Comparison of ENCODE assay signal across 23 cellular contexts in the genomic region with DNA sequence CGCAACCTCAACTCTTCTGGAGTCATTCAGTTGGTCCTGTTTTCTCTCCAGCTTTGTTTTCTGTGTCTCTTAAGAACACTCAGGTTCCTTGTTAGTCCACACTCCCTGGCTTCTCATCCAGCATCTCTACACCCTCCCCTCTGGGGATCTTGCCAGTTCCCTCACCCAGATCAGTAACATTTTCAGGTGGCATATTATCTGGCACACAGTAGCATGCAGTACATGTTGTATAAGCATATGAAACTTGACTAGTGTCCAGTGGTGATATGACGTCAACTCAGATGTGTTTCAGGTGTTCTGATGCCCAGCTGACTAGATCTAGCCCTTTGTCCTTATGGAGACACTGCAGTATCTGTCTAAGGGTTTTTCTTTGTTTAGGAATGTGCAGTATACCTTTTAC.
DNase-seq lines count a peak whose midpoint lies in the region; ATAC-seq and TF ChIP-seq lines count a peak whose summit lies in the region.
"Had no signal": no experiment of that assay in that cellular context is flagged by ENCODE, and none has a peak within 500 bp of the region (broad histone marks: within the 10 kb centered on the region; RNA-seq: fewer than 3 reads in every experiment).

No MANE protein-coding gene starts in this region.

- H3K4me1 ChIP-seq in body of pancreas: peaks cover 32% of the 10 kb centered on the region
- peaks cover 38% of the 10 kb centered on the region for H3K4me1 ChIP-seq in stomach smooth muscle (ENCODE audit: control insufficient read depth, insufficient read depth, low read length)
- peaks cover 7% of the 10 kb centered on the region for H3K4me1 ChIP-seq in upper lobe of right lung

- peaks cover 47 to 57% of the 10 kb centered on the region in 2 donors for H3K4me1 Mint-ChIP-seq in natural killer cell treated with Interleukin-12 subunit alpha and Interleukin-12 subunit beta and Interleukin-15 and Interleukin-18, amount 100 ng/mL, for 72 hours (ENCODE audit: low read depth in 2 of 2)

- intact Hi-C loops in body of pancreas (cut with DNase I): no loop called here
- intact Hi-C loops in upper lobe of right lung (cut with DNase I): no loop called here

- no peaks in the 10 kb centered on the region for H3K27me3 ChIP-seq in body of pancreas
- H3K27me3 ChIP-seq in stomach smooth muscle (ENCODE audit: control insufficient read depth in 1 of 2, insufficient read depth in 2 of 2, low read length in 2 of 2): no peaks in the 10 kb centered on the region
- H3K27me3 ChIP-seq in upper lobe of right lung: no peaks in the 10 kb centered on the region

- H3K27me3 Mint-ChIP-seq in natural killer cell treated with Interleukin-12 subunit alpha and Interleukin-12 subunit beta and Interleukin-15 and Interleukin-18, amount 100 ng/mL, for 72 hours: no peaks in the 10 kb centered on the region
- H3K27me3 Mint-ChIP-seq: CD4-positive, alpha-beta memory T cell had no signal

- H3K9me3 Mint-ChIP-seq in natural killer cell treated with Interleukin-12 subunit alpha and Interleukin-12 subunit beta and Interleukin-15 and Interleukin-18, amount 100 ng/mL, for 72 hours: peaks cover 6% of the 10 kb centered on the region

- H3K4me3 ChIP-seq in body of pancreas (no peak overlapping the region), stomach smooth muscle (ENCODE audit: low read length in 2 of 2) (no peak overlapping the region), upper lobe of right lung (no peak overlapping the region)
- H3K4me3 ChIP-seq: K562, SK-N-MC had no signal

- TF ChIP-seq POLR2A in body of pancreas (IDR thresholded peaks at IDR 0.05): no peak

- H3K27ac ChIP-seq in body of pancreas: peak overlapping the region; percentile 27 to 33 (median 30)
- H3K27ac ChIP-seq in stomach smooth muscle (ENCODE audit: low read length): peak overlapping the region; percentile 70
- H3K27ac ChIP-seq in upper lobe of right lung: no peak overlapping the region
- H3K27ac ChIP-seq: SK-N-MC had no signal

- WGBS in body of pancreas, 2 donors: 56 to 64% methylated on average over 2 of the region's 2 CpGs

- H3K9me3 ChIP-seq in body of pancreas (no peaks in the 10 kb centered on the region), stomach smooth muscle (ENCODE audit: control insufficient read depth in 2 of 2, low read length in 2 of 2) (no peaks in the 10 kb centered on the region), upper lobe of right lung (no peaks in the 10 kb centered on the region)

- peaks cover 4% of the 10 kb centered on the region for H3K36me3 Mint-ChIP-seq in natural killer cell treated with Interleukin-12 subunit alpha and Interleukin-12 subunit beta and Interleukin-15 and Interleukin-18, amount 100 ng/mL, for 72 hours

- no peak overlapping the region for H3K4me3 Mint-ChIP-seq in natural killer cell treated with Interleukin-12 subunit alpha and Interleukin-12 subunit beta and Interleukin-15 and Interleukin-18, amount 100 ng/mL, for 72 hours
- H3K4me3 Mint-ChIP-seq: CD4-positive, alpha-beta memory T cell had no signal

- peak overlapping the region; percentile 37 to 83 for H3K27ac Mint-ChIP-seq in natural killer cell treated with Interleukin-12 subunit alpha and Interleukin-12 subunit beta and Interleukin-15 and Interleukin-18, amount 100 ng/mL, for 72 hours
- H3K27ac Mint-ChIP-seq: CD4-positive, alpha-beta memory T cell had no signal

- H3K36me3 ChIP-seq in body of pancreas (replicated peaks in 1 of 2; ENCODE audit: insufficient read depth in 1 of 2, low read depth in 2 of 2) (no peaks in the 10 kb centered on the region), stomach smooth muscle (ENCODE audit: control insufficient read depth in 2 of 2, insufficient read depth in 2 of 2, low read length in 2 of 2) (no peaks in the 10 kb centered on the region), upper lobe of right lung (no peaks in the 10 kb centered on the region)

- TF ChIP-seq CTCF in body of pancreas (IDR thresholded peaks at IDR 0.05): no peak
- TF ChIP-seq CTCF in upper lobe of right lung (IDR thresholded peaks at IDR 0.05): no peak

- ATAC-seq in body of pancreas (peak; percentile 99), upper lobe of right lung (no peak)
- ATAC-seq in natural killer cell treated with Interleukin-12 subunit alpha and Interleukin-12 subunit beta and Interleukin-15 and Interleukin-18, amount 100 ng/mL, for 72 hours: no peak
- ATAC-seq: K562, PC-3 had no signal

- DNase-seq in RPMI8226 (peak; percentile 10), body of pancreas (peak; percentile 74 to 91 (median 84)), NCI-H82 treated with DMSO at 0.1 percent for 48 hours (lab: John Stamatoyannopoulos, UW; ENCODE audit: unreplicated experiment) (no peak), GM19240 (ENCODE audit: insufficient read length, low spot score) (no peak), upper lobe of right lung (no peak)
- no peak for DNase-seq in natural killer cell treated with Interleukin-12 subunit alpha and Interleukin-12 subunit beta and Interleukin-15 and Interleukin-18, amount 100 ng/mL, for 72 hours (ENCODE audit: low spot score)
- DNase-seq: C1 segment of cervical spinal cord; CD4-positive, alpha-beta memory T cell; COR-L47; DND-41; MV-4-11; NCI-H1105; NCI-H1436 treated with DMSO at 0.1 percent for 48 hours; NCI-H187 treated with DMSO at 0.1 percent for 48 hours; NCI-H2171 treated with DMSO at 0.1 percent for 48 hours; NCI-H345; NCI-H510A treated with DMSO at 0.1 percent for 48 hours; NK-92 treated with Interleukin-12 subunit alpha and Interleukin-12 subunit beta, amount 100 ng/mL, for 24 hours; PC-3; SHP77 treated with DMSO at 0.1 percent for 48 hours had no signal

- H3K9ac ChIP-seq in stomach smooth muscle (ENCODE audit: low read length in 2 of 2): no peak overlapping the region

Comparison
In these comparisons a context has a peak if more than half of its experiments do, and no peak if none do; other contexts are left out.
1. DNase-seq: peak in RPMI8226 (single experiment) and body of pancreas (4 of 4); none in natural killer cell treated with Interleukin-12 subunit alpha and Interleukin-12 subunit beta and Interleukin-15 and Interleukin-18, amount 100 ng/mL, for 72 hours (single experiment), NCI-H82 treated with DMSO at 0.1 percent for 48 hours (single experiment), GM19240 (single experiment) and upper lobe of right lung (single experiment).